Comparison of ENCODE assay signal across 7 cellular contexts in the genomic region with DNA sequence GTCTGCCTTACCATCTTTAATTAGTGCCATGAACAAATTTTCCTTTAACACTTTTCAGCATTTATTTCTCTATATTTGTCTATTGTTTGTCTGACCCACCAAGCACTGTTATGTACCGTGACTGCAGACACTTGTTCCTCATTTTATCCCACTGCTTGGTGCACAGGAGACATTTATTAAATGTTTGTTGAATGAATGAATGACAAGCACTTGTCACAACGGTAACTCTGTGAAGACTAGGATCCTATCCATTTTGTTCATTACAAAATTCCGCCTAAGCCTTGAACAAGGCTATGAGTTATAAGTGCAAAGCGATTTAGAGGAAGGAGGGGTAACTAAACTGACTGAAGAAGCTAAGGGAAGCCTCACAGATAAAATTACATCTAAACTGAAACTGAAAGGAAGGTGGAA. TPM values are rescaled to one million over a fixed set of nuclear protein-coding genes. Genes with fewer than 3 reads are reported as not detected.
DNase-seq lines count a peak whose midpoint lies in the region; ATAC-seq and TF ChIP-seq lines count a peak whose summit lies in the region.

No MANE protein-coding gene starts in this region.

- H3K4me3 ChIP-seq in iPS-15b (ENCODE audit: low read depth, low read length), result peak overlapping the region; percentile 91

- no peak overlapping the region for H3K9ac ChIP-seq in iPS-15b (ENCODE audit: low read depth, low read length)

- peaks cover 8% of the 10 kb centered on the region for H3K4me1 ChIP-seq in iPS-15b (ENCODE audit: control insufficient read depth, insufficient read depth, low read length)

- no peaks in the 10 kb centered on the region for H3K27me3 Mint-ChIP-seq in activated CD8-positive, alpha-beta T cell treated with anti-CD3 and anti-CD28 coated beads for 36 hours
- H3K27me3 Mint-ChIP-seq in stimulated activated memory B cell treated with anti-CD40 and anti-IgM and Interleukin-4, amounts not matched to agents 10 μg/mL and 1 μg/mL and 100 μg/mL, for 72 hours, result no peaks in the 10 kb centered on the region

- intact Hi-C loops in activated CD8-positive, alpha-beta T cell treated with anti-CD3 and anti-CD28 coated beads for 36 hours (cut with micrococcal nuclease), result no loop called here

- H3K4me3 Mint-ChIP-seq in activated CD8-positive, alpha-beta T cell treated with anti-CD3 and anti-CD28 coated beads for 36 hours, result peak overlapping the region; percentile 92
- peak overlapping the region; percentile 91 for H3K4me3 Mint-ChIP-seq in stimulated activated memory B cell treated with anti-CD40 and anti-IgM and Interleukin-4, amounts not matched to agents 10 μg/mL and 1 μg/mL and 100 μg/mL, for 72 hours

- DNase-seq in HEK293T (ENCODE audit: extremely low spot score) (no peak), OCI-M2 (lab: John Stamatoyannopoulos, UW; ENCODE audit: unreplicated experiment) (no peak), NAMALWA (ENCODE audit: low spot score) (no peak), COR-L47 (lab: John Stamatoyannopoulos, UW) (no peak)
- no peak for DNase-seq in activated CD8-positive, alpha-beta T cell treated with anti-CD3 and anti-CD28 coated beads for 36 hours

- H3K27me3 ChIP-seq in iPS-15b (ENCODE audit: control insufficient read depth, insufficient read depth, low read length), result no peaks in the 10 kb centered on the region

- peak overlapping the region; percentile 91 for H3K27ac Mint-ChIP-seq in activated CD8-positive, alpha-beta T cell treated with anti-CD3 and anti-CD28 coated beads for 36 hours
- H3K27ac Mint-ChIP-seq in stimulated activated memory B cell treated with anti-CD40 and anti-IgM and Interleukin-4, amounts not matched to agents 10 μg/mL and 1 μg/mL and 100 μg/mL, for 72 hours, result peak overlapping the region; percentile 80

- no peak for TF ChIP-seq CTCF in activated CD8-positive, alpha-beta T cell treated with anti-CD3 and anti-CD28 coated beads for 36 hours (IDR thresholded peaks at IDR 0.05)

- no peak for ATAC-seq in activated CD8-positive, alpha-beta T cell treated with anti-CD3 and anti-CD28 coated beads for 36 hours
- ATAC-seq in stimulated activated memory B cell treated with anti-CD40 and anti-IgM and Interleukin-4, amounts not matched to agents 10 μg/mL and 1 μg/mL and 100 μg/mL, for 72 hours, result no peak

- no peaks in the 10 kb centered on the region for H3K9me3 ChIP-seq in iPS-15b (ENCODE audit: control insufficient read depth, insufficient read depth, low read length)

- H3K9me3 Mint-ChIP-seq in activated CD8-positive, alpha-beta T cell treated with anti-CD3 and anti-CD28 coated beads for 36 hours, result no peaks in the 10 kb centered on the region
- no peaks in the 10 kb centered on the region for H3K9me3 Mint-ChIP-seq in stimulated activated memory B cell treated with anti-CD40 and anti-IgM and Interleukin-4, amounts not matched to agents 10 μg/mL and 1 μg/mL and 100 μg/mL, for 72 hours

- peaks cover 13% of the 10 kb centered on the region for H3K36me3 Mint-ChIP-seq in activated CD8-positive, alpha-beta T cell treated with anti-CD3 and anti-CD28 coated beads for 36 hours (ENCODE audit: low read depth)
- H3K36me3 Mint-ChIP-seq in stimulated activated memory B cell treated with anti-CD40 and anti-IgM and Interleukin-4, amounts not matched to agents 10 μg/mL and 1 μg/mL and 100 μg/mL, for 72 hours, result peaks cover 11% of the 10 kb centered on the region

- CTCF ChIA-PET in HEK293T (lab: Yijun Ruan, JAX), result interaction anchor here (0.6 to 2.0 kb wide), 4 partner anchors 19 to 49 kb away, joined by 3 to 6 read pairs (median 4); a partner anchor contains a TSS
- CTCF ChIA-PET in activated CD8-positive, alpha-beta T cell treated with anti-CD3 and anti-CD28 coated beads for 36 hours (lab: Charles Lee), result interaction anchor here (0.9 to 12.3 kb wide), 8 partner anchors 11 to 394 kb away, joined by 3 to 110 read pairs (median 6); a partner anchor contains a TSS

- H3K36me3 ChIP-seq in iPS-15b (ENCODE audit: control insufficient read depth, insufficient read depth, low read length), result peaks cover 9% of the 10 kb centered on the region

- POLR2A ChIA-PET in HEK293T (lab: Yijun Ruan, JAX), result interaction anchor here (0.7 to 2.2 kb wide), 15 partner anchors 9 to 413 kb away, joined by 3 to 18 read pairs (median 4); a partner anchor contains a TSS
- POLR2A ChIA-PET in activated CD8-positive, alpha-beta T cell treated with anti-CD3 and anti-CD28 coated beads for 36 hours (lab: Charles Lee), result interaction anchor here (0.8 to 2.4 kb wide), 8 partner anchors 8 to 608 kb away, joined by 3 to 11 read pairs (median 4); a partner anchor contains a TSS

- H3K4me1 Mint-ChIP-seq in activated CD8-positive, alpha-beta T cell treated with anti-CD3 and anti-CD28 coated beads for 36 hours (ENCODE audit: low read depth), result peaks cover 44% of the 10 kb centered on the region
- peaks cover 31% of the 10 kb centered on the region for H3K4me1 Mint-ChIP-seq in stimulated activated memory B cell treated with anti-CD40 and anti-IgM and Interleukin-4, amounts not matched to agents 10 μg/mL and 1 μg/mL and 100 μg/mL, for 72 hours

TF ChIP-seq in HEK293T, 16 proteins besides CTCF, POLR2A, EP300 and RAD21:
- TF ChIP-seq ELF4 (IDR thresholded peaks at IDR 0.05) (no peak), FOXK2 (IDR thresholded peaks at IDR 0.05) (peak; percentile 93)
TF ChIP-seq in HEK293T: peak in this region for 1.

RNA-seq across cellular contexts. Expression of a gene that starts 0.4 kb away (rescaled TPM):
- total RNA-seq in activated CD8-positive, alpha-beta T cell treated with anti-CD3 and anti-CD28 coated beads for 36 hours, result 10 to 100 TPM; 24.6 to 24.8 TPM

RNA-seq across cellular contexts. Expression of a gene that starts 36.4 kb away (rescaled TPM):
- not detected for total RNA-seq in activated CD8-positive, alpha-beta T cell treated with anti-CD3 and anti-CD28 coated beads for 36 hours

RNA-seq across cellular contexts. Expression of a gene that starts 49.5 kb away (rescaled TPM):
- total RNA-seq in activated CD8-positive, alpha-beta T cell treated with anti-CD3 and anti-CD28 coated beads for 36 hours, result 10 to 100 TPM; 77.8 to 79.1 TPM
